ENCODE assay signal across 27 cellular contexts in the genomic region with DNA sequence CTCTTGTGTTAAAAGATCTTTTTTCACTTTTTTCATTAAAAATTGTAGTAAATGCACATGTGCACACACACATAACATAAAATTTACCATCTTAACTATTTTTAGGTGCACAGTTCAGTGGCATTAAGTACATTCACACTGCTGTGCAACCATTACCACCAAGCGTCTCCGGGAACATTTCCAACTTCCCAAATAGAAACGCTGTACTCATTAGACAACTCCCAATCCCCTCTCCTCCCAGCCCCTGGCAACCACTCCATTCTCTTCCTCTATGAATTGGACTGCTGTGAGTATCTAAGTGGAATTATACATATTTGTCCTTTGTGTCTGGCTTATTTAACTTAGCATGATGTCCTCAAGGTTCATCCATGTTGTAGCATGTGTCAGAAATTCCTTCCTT. TPM values are rescaled to one million over a fixed set of nuclear protein-coding genes. Genes with fewer than 3 reads are reported as not detected.
"Had no signal": no experiment of that assay in that cellular context is flagged by ENCODE, and none has a peak within 500 bp of the region (broad histone marks: within the 10 kb centered on the region; RNA-seq: fewer than 3 reads in every experiment).

No MANE protein-coding gene starts in this region.

- H3K4me3 ChIP-seq: ascending aorta, cardiac muscle cell, K562 had no signal

- H3K9me3 ChIP-seq: ascending aorta had no signal

- H3K36me3 ChIP-seq: ascending aorta, cardiac muscle cell had no signal

- H3K4me1 ChIP-seq: ascending aorta had no signal

- H3K27me3 ChIP-seq: cardiac muscle cell had no signal

- DNase-seq: activated CD4-positive, alpha-beta T cell treated with anti-CD3 and anti-CD28 coated beads for 36 hours; activated CD4-positive, alpha-beta T cell treated with anti-CD3 and anti-CD28 coated beads, Interleukin-2, amount 10 ng/mL, durations not matched to agents 7 days and 5 days; activated CD4-positive, alpha-beta T cell treated with anti-CD3 and anti-CD28 coated beads, Interleukin-2, amount 50 U/mL, for 48 hours; activated CD8-positive, alpha-beta T cell treated with anti-CD3 and anti-CD28 coated beads, Interleukin-2, amount 10 ng/mL, durations not matched to agents 7 days and 5 days; activated gamma-delta T cell; activated naive CD4-positive, alpha-beta T cell treated with Interleukin-2 at 50 U/mL for 16 hours; activated naive CD8-positive, alpha-beta T cell treated with anti-CD3 and anti-CD28 coated beads, Interleukin-2, amount 10 ng/mL, durations not matched to agents 7 days and 5 days; activated T-cell treated with anti-CD3 and anti-CD28 coated beads, Interleukin-2, amount 50 U/mL, for 24 hours; amygdala; NCI-H1105 treated with DMSO at 0.1 percent for 48 hours; NCI-H1436; NCI-H1694; NCI-H1930; NCI-H2171 treated with DMSO at 0.1 percent for 48 hours; NCI-H2227 treated with DMSO at 0.1 percent for 48 hours; NCI-H510A treated with DMSO at 0.1 percent for 48 hours; NCI-H526 treated with DMSO at 0.1 percent for 48 hours; NCI-H774; SIG-M5 had no signal

- H3K27ac ChIP-seq: ascending aorta, cardiac muscle cell had no signal

RNA-seq across cellular contexts. Expression of gene GJB2, which starts 11.6 kb away (rescaled TPM):
- total RNA-seq: chondrocyte, K562, SK-MEL-5 had no signal
- polyA plus RNA-seq: K562 had no signal

RNA-seq across cellular contexts. Expression of gene GJA3, which starts 20.3 kb away (rescaled TPM):
- total RNA-seq: ascending aorta, M059J had no signal

RNA-seq across cellular contexts. Expression of gene GJB6, which starts 50.9 kb away (rescaled TPM):
- total RNA-seq: ascending aorta, cardiac muscle cell, chondrocyte, K562, M059J, RPMI7951, SK-MEL-5, WTC11 had no signal
- polyA plus RNA-seq: cardiac muscle cell, K562 had no signal
